1 cellular context compared by ENCODE assay signal in genomic region chr17:82344175-82344907, GRCh38.
TF ChIP-seq lines count a peak whose summit lies in the region.

No MANE protein-coding gene starts in this region.

TF ChIP-seq in HepG2, 621 proteins besides CTCF, POLR2A, EP300 and RAD21 (continued from another document and continues in another):
- TF ChIP-seq ZBTB4 (CRISPR knock-in tag; IDR thresholded peaks at IDR 0.05; ENCODE audit: borderline replicate concordance) (peak; percentile 54; the same call in 1 of the 2 replicates), ZSCAN22 (CRISPR knock-in tag; IDR thresholded peaks at IDR 0.05) (no peak), SPEN (CRISPR knock-in tag; IDR thresholded peaks at IDR 0.05; ENCODE audit: low read depth) (no peak), ZNF317 (CRISPR knock-in tag; IDR thresholded peaks at IDR 0.05) (no peak), PRPF4 (IDR thresholded peaks at IDR 0.05; ENCODE audit: low read depth, low read length, poor library complexity, severe bottlenecking) (peak; percentile 41), RBFOX2 (IDR thresholded peaks at IDR 0.05; ENCODE audit: low read depth, low read length) (peak; percentile 66), NFKB2 (CRISPR knock-in tag; IDR thresholded peaks at IDR 0.05; ENCODE audit: borderline replicate concordance) (peak; percentile 39; the same call in 1 of the 2 replicates), HES4 (CRISPR knock-in tag; IDR thresholded peaks at IDR 0.05; ENCODE audit: borderline replicate concordance) (no peak), HNRNPL (IDR thresholded peaks at IDR 0.05; ENCODE audit: low read depth, low read length) (0 out of 2 replicates have a peak, but pooled peaks have one; percentile 57), FOXK2 (IDR thresholded peaks at IDR 0.05) (no peak), ZNF512 (CRISPR knock-in tag; IDR thresholded peaks at IDR 0.05) (no peak), KDM5B (CRISPR knock-in tag; IDR thresholded peaks at IDR 0.05; ENCODE audit: borderline replicate concordance) (peak; percentile 35; the same call in 1 of the 2 replicates), SOX6 (IDR thresholded peaks at IDR 0.05) (no peak), SOX6 (CRISPR knock-in tag; IDR thresholded peaks at IDR 0.05) (peak; percentile 26; the same call in 1 of the 2 replicates), ZNF350 (CRISPR knock-in tag; IDR thresholded peaks at IDR 0.05; ENCODE audit: borderline replicate concordance, low read depth) (0 out of 2 replicates have a peak, but pooled peaks have one; percentile 22), ZC3H13 (CRISPR knock-in tag; IDR thresholded peaks at IDR 0.05) (peak; percentile 91; the same call in 1 of the 2 replicates), ZNF839 (CRISPR knock-in tag; IDR thresholded peaks at IDR 0.05; ENCODE audit: borderline replicate concordance) (peak; percentile 68; the same call in 1 of the 2 replicates), PATZ1 (CRISPR knock-in tag; IDR thresholded peaks at IDR 0.05) (peak; percentile 27; the same call in 1 of the 2 replicates), FOXO1 (CRISPR knock-in tag; IDR thresholded peaks at IDR 0.05) (0 out of 2 replicates have a peak, but pooled peaks have one; percentile 30), BRF2 (CRISPR knock-in tag; IDR thresholded peaks at IDR 0.05) (no peak), ZNF746 (CRISPR knock-in tag; IDR thresholded peaks at IDR 0.05) (no peak), MTA1 (CRISPR knock-in tag; IDR thresholded peaks at IDR 0.05; ENCODE audit: borderline replicate concordance) (peak; percentile 58; the same call in 1 of the 2 replicates), GPN1 (CRISPR knock-in tag; IDR thresholded peaks at IDR 0.05; ENCODE audit: borderline replicate concordance) (no peak), ZNF562 (CRISPR knock-in tag; IDR thresholded peaks at IDR 0.05; ENCODE audit: borderline replicate concordance) (no peak), FOXA1 (IDR thresholded peaks at IDR 0.05) (no peak), FOXA1 (CRISPR knock-in tag; IDR thresholded peaks at IDR 0.05) (peak; percentile 62), ZNF280B (CRISPR knock-in tag; IDR thresholded peaks at IDR 0.05; ENCODE audit: borderline replicate concordance) (peak; percentile 60; the same call in 1 of the 2 replicates), NRL (CRISPR knock-in tag; IDR thresholded peaks at IDR 0.05; ENCODE audit: borderline replicate concordance) (peak; percentile 75; the same call in 1 of the 2 replicates), TBX2 (CRISPR knock-in tag; IDR thresholded peaks at IDR 0.05; ENCODE audit: borderline replicate concordance) (peak; percentile 16; the same call in 1 of the 2 replicates), NFE2L1 (CRISPR knock-in tag; IDR thresholded peaks at IDR 0.05; ENCODE audit: borderline replicate concordance) (0 out of 2 replicates have a peak, but pooled peaks have one; percentile 42), ZFP91 (CRISPR knock-in tag; IDR thresholded peaks at IDR 0.05; ENCODE audit: borderline replicate concordance) (0 out of 2 replicates have a peak, but pooled peaks have one; percentile 20), ZNF484 (CRISPR knock-in tag; IDR thresholded peaks at IDR 0.05; ENCODE audit: borderline replicate concordance, low read depth) (no peak), ZGPAT (CRISPR knock-in tag; IDR thresholded peaks at IDR 0.05) (0 out of 2 replicates have a peak, but pooled peaks have one; percentile 15), ZNF263 (CRISPR knock-in tag; IDR thresholded peaks at IDR 0.05) (peak; percentile 33; the same call in 1 of the 2 replicates), ZNF704 (CRISPR knock-in tag; IDR thresholded peaks at IDR 0.05; ENCODE audit: borderline replicate concordance) (0 out of 2 replicates have a peak, but pooled peaks have one; percentile 50), HNRNPK (IDR thresholded peaks at IDR 0.05; ENCODE audit: low read depth, low read length, poor library complexity, severe bottlenecking) (no peak), ZNF883 (CRISPR knock-in tag; IDR thresholded peaks at IDR 0.05; ENCODE audit: not compliant biosample characterization) (peak; percentile 71)
- TF ChIP-seq, protein P1, sequence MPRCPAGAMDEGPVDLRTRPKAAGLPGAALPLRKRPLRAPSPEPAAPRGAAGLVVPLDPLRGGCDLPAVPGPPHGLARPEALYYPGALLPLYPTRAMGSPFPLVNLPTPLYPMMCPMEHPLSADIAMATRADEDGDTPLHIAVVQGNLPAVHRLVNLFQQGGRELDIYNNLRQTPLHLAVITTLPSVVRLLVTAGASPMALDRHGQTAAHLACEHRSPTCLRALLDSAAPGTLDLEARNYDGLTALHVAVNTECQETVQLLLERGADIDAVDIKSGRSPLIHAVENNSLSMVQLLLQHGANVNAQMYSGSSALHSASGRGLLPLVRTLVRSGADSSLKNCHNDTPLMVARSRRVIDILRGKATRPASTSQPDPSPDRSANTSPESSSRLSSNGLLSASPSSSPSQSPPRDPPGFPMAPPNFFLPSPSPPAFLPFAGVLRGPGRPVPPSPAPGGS (CRISPR knock-in tag; IDR thresholded peaks at IDR 0.05) = 0 out of 2 replicates have a peak, but pooled peaks have one; percentile 30
- TF ChIP-seq, protein P2, sequence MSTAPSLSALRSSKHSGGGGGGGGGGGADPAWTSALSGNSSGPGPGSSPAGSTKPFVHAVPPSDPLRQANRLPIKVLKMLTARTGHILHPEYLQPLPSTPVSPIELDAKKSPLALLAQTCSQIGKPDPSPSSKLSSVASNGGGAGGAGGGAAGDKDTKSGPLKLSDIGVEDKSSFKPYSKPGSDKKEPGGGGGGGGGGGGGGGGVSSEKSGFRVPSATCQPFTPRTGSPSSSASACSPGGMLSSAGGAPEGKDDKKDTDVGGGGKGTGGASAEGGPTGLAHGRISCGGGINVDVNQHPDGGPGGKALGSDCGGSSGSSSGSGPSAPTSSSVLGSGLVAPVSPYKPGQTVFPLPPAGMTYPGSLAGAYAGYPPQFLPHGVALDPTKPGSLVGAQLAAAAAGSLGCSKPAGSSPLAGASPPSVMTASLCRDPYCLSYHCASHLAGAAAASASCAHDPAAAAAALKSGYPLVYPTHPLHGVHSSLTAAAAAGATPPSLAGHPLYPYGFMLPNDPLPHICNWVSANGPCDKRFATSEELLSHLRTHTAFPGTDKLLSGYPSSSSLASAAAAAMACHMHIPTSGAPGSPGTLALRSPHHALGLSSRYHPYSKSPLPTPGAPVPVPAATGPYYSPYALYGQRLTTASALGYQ (CRISPR knock-in tag; IDR thresholded peaks at IDR 0.05) = no peak
- TF ChIP-seq, protein P3, sequence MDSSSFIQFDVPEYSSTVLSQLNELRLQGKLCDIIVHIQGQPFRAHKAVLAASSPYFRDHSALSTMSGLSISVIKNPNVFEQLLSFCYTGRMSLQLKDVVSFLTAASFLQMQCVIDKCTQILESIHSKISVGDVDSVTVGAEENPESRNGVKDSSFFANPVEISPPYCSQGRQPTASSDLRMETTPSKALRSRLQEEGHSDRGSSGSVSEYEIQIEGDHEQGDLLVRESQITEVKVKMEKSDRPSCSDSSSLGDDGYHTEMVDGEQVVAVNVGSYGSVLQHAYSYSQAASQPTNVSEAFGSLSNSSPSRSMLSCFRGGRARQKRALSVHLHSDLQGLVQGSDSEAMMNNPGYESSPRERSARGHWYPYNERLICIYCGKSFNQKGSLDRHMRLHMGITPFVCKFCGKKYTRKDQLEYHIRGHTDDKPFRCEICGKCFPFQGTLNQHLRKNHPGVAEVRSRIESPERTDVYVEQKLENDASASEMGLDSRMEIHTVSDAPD (CRISPR knock-in tag; IDR thresholded peaks at IDR 0.05) = 0 out of 2 replicates have a peak, but pooled peaks have one; percentile 42
